In genomic region chr17:66290097-66290722, GRCh38 we compare ENCODE assay signal across 12 cellular contexts. TPM values are rescaled to one million over a fixed set of nuclear protein-coding genes. Genes with fewer than 3 reads are reported as not detected.
DNase-seq lines count a peak whose midpoint lies in the region; ATAC-seq and TF ChIP-seq lines count a peak whose summit lies in the region.
"Had no signal": no experiment of that assay in that cellular context is flagged by ENCODE, and none has a peak within 500 bp of the region (broad histone marks: within the 10 kb centered on the region; RNA-seq: fewer than 3 reads in every experiment).

No MANE protein-coding gene starts in this region.

- DNase-seq in DMS53 (lab: John Stamatoyannopoulos, UW) (peak; percentile 29), DMS53 treated with DMSO at 0.1 percent for 48 hours (lab: John Stamatoyannopoulos, UW; ENCODE audit: unreplicated experiment) (no peak), WTC11 (ENCODE audit: low spot score) (no peak), left lobe of liver (ENCODE audit: low spot score) (no peak), kidney glomerular epithelial cell (lab: John Stamatoyannopoulos, UW) (no peak), T1000 (lab: John Stamatoyannopoulos, UW) (no peak)
- DNase-seq: activated CD8-positive, alpha-beta memory T cell treated with anti-CD3 and anti-CD28 coated beads for 24 hours; GDM1; NCI-H2029 treated with DMSO at 0.1 percent for 48 hours had no signal

- ATAC-seq in WTC11 (peak; percentile 70), left lobe of liver (peak; percentile 80), GM21576 (IDR thresholded peaks at IDR 0.05; ENCODE audit: unreplicated experiment) (no peak)

- H3K36me3 Mint-ChIP-seq in WTC11, result no peaks in the 10 kb centered on the region

- H3K4me1 ChIP-seq in HEK293 (ENCODE audit: control insufficient read depth, insufficient read depth, low read length), result no peaks in the 10 kb centered on the region
- H3K4me1 ChIP-seq: SJCRH30 had no signal

- H3K27ac ChIP-seq in HEK293 (ENCODE audit: extremely low read depth, low read depth, low read length), result no peak overlapping the region
- H3K27ac ChIP-seq: SJCRH30 had no signal

- CTCF ChIA-PET in HEK293 (lab: Yijun Ruan, JAX) (interaction anchor here (0.6 to 0.7 kb wide), 8 partner anchors 17 to 1070 kb away, joined by 3 to 4 read pairs (median 3); no protein-coding TSS in a partner anchor), WTC11 (lab: Charles Lee) (interaction anchor here (1.4 to 1.5 kb wide), 2 partner anchors 16 to 384 kb away, joined by 4 to 5 read pairs; no protein-coding TSS in a partner anchor)

- no peak overlapping the region for H3K4me3 Mint-ChIP-seq in WTC11

- no peaks in the 10 kb centered on the region for H3K9me3 ChIP-seq in HEK293 (ENCODE audit: control insufficient read depth, insufficient read depth, low read depth, low read length)
- H3K9me3 ChIP-seq: SJCRH30 had no signal

- no peaks in the 10 kb centered on the region for H3K4me1 Mint-ChIP-seq in WTC11

- no peaks in the 10 kb centered on the region for H3K9me3 Mint-ChIP-seq in WTC11

- H3K4me3 ChIP-seq in HEK293 (ENCODE audit: low read depth, low read length), result no peak overlapping the region
- H3K4me3 ChIP-seq: SJCRH30 had no signal

- peak; percentile 38; the same call in 1 of the 2 replicates for TF ChIP-seq CTCF in HEK293 (tag by site-specific recombination; IDR thresholded peaks at IDR 0.05)
- no peak for TF ChIP-seq CTCF in WTC11 (IDR thresholded peaks at IDR 0.05)

- POLR2A ChIA-PET in HEK293 (lab: Yijun Ruan, JAX), result no interaction called here
- POLR2A ChIA-PET in WTC11 (lab: Charles Lee), result no interaction called here

- H3K27ac Mint-ChIP-seq in WTC11, result no peak overlapping the region

- H3K36me3 ChIP-seq in HEK293 (ENCODE audit: control insufficient read depth in 2 of 2, insufficient read depth in 1 of 2, low read length in 2 of 2), result no peaks in the 10 kb centered on the region
- H3K36me3 ChIP-seq: SJCRH30 had no signal

- H3K27me3 Mint-ChIP-seq in WTC11 (ENCODE audit: low read depth), result no peaks in the 10 kb centered on the region

TF ChIP-seq in HEK293, 187 proteins besides CTCF, POLR2A, EP300 and RAD21:
- peak; percentile 18; the same call in 1 of the 2 replicates for TF ChIP-seq ZNF133 (tag by site-specific recombination; IDR thresholded peaks at IDR 0.05)
- no peak for TF ChIP-seq ZBTB48 (tag by site-specific recombination; IDR thresholded peaks at IDR 0.05)
- peak; percentile 42 for TF ChIP-seq ZNF654 (tag by site-specific recombination; IDR thresholded peaks at IDR 0.05; ENCODE audit: low read depth)

TF ChIP-seq in WTC11, 78 proteins besides CTCF, POLR2A, EP300 and RAD21:
- TF ChIP-seq E2F4 (CRISPR knock-in tag; IDR thresholded peaks at IDR 0.05; ENCODE audit: borderline replicate concordance, low read depth), result no peak
- TF ChIP-seq ATF3 (CRISPR knock-in tag; conservative IDR thresholded peaks at IDR 0.05), result no peak
- no peak for TF ChIP-seq CDX4 (CRISPR knock-in tag; IDR thresholded peaks at IDR 0.05; ENCODE audit: borderline replicate concordance)
- TF ChIP-seq NFE2L1 (CRISPR knock-in tag; IDR thresholded peaks at IDR 0.05), result no peak
- TF ChIP-seq CREM (CRISPR knock-in tag; IDR thresholded peaks at IDR 0.05), result no peak
- no peak for TF ChIP-seq ZNF232 (CRISPR knock-in tag; IDR thresholded peaks at IDR 0.05)
- no peak for TF ChIP-seq MLX (CRISPR knock-in tag; IDR thresholded peaks at IDR 0.05)
- TF ChIP-seq ATF1 (CRISPR knock-in tag; IDR thresholded peaks at IDR 0.05), result no peak
- no peak for TF ChIP-seq STAT6 (CRISPR knock-in tag; conservative IDR thresholded peaks at IDR 0.05; ENCODE audit: low read depth)
- TF ChIP-seq CBFB (CRISPR knock-in tag; IDR thresholded peaks at IDR 0.05; ENCODE audit: low read depth), result no peak
- TF ChIP-seq TP53 (CRISPR knock-in tag; IDR thresholded peaks at IDR 0.05), result no peak
TF ChIP-seq in WTC11: peak in this region for 0.

RNA-seq across cellular contexts. Expression of gene PRKCA, which starts 12.2 kb away (rescaled TPM):
- total RNA-seq in WTC11 (2021), result 21.1 to 29.5 TPM (median 21.6 TPM) in 3 replicates
- total RNA-seq in left lobe of liver, result 21.2 TPM
